ENCODE assay signal across 8 cellular contexts in genomic region chr11:83192846-83193245, GRCh38. TPM values are rescaled to one million over a fixed set of nuclear protein-coding genes. Genes with fewer than 3 reads are reported as not detected.
DNase-seq lines count a peak whose midpoint lies in the region; ATAC-seq, FAIRE-seq and TF ChIP-seq lines count a peak whose summit lies in the region.

No MANE protein-coding gene starts in this region.

- peak overlapping the region; percentile 95 for H3K27ac ChIP-seq in astrocyte (ENCODE audit: low read depth, low read length)
- peak overlapping the region; percentile 83 to 97 for H3K27ac ChIP-seq in liver (ENCODE audit: low read depth in 1 of 2, low read length in 2 of 2)
- H3K27ac ChIP-seq in thymus (ENCODE audit: low read depth): peak overlapping the region; percentile 57

- H3K79me2 ChIP-seq in astrocyte (ENCODE audit: insufficient read depth, low read length): peaks cover 41% of the 10 kb centered on the region

- H3K36me3 Mint-ChIP-seq in activated CD4-positive, alpha-beta T cell treated with anti-CD3 and anti-CD28 coated beads, Interleukin-2, amount 10 ng/mL, durations not matched to agents 24 days and 14 days (ENCODE audit: low read depth): peaks cover 36% of the 10 kb centered on the region
- H3K36me3 Mint-ChIP-seq in astrocyte (ENCODE audit: low read depth, unreplicated experiment): peaks cover 1% of the 10 kb centered on the region

- intact Hi-C loops in activated CD4-positive, alpha-beta T cell treated with anti-CD3 and anti-CD28 coated beads, Interleukin-2, amount 10 ng/mL, durations not matched to agents 24 days and 14 days (cut with micrococcal nuclease): loop anchor here (1.0 to 5.0 kb wide), 6 partner anchors 14 to 292 kb away; partner anchors contain the start of genes CCDC90B, DDIAS and RAB30

- H2AFZ ChIP-seq in astrocyte (ENCODE audit: low read depth, low read length): peak overlapping the region; percentile 97

- H3K36me3 ChIP-seq in astrocyte (ENCODE audit: insufficient read depth, low read length) (peaks cover 18% of the 10 kb centered on the region), liver (ENCODE audit: control insufficient read depth in 4 of 4, insufficient read depth in 3 of 4, low read depth in 1 of 4, low read length in 3 of 4) (peaks cover 3 to 18% (median 6%) of the 10 kb centered on the region in 4 donors), thymus (ENCODE audit: control insufficient read depth, insufficient read depth) (no peaks in the 10 kb centered on the region)

- peak overlapping the region; percentile 90 for H3K27ac Mint-ChIP-seq in activated CD4-positive, alpha-beta T cell treated with anti-CD3 and anti-CD28 coated beads, Interleukin-2, amount 10 ng/mL, durations not matched to agents 24 days and 14 days
- H3K27ac Mint-ChIP-seq in astrocyte (ENCODE audit: unreplicated experiment): peak overlapping the region; percentile 95

- H3K4me1 Mint-ChIP-seq in activated CD4-positive, alpha-beta T cell treated with anti-CD3 and anti-CD28 coated beads, Interleukin-2, amount 10 ng/mL, durations not matched to agents 24 days and 14 days: peaks cover 33% of the 10 kb centered on the region
- peaks cover 22% of the 10 kb centered on the region for H3K4me1 Mint-ChIP-seq in astrocyte (ENCODE audit: low read depth, unreplicated experiment)

- DNase-seq in activated CD4-positive, alpha-beta T cell treated with anti-CD3 and anti-CD28 coated beads, Interleukin-2, amount 10 ng/mL, durations not matched to agents 24 days and 14 days: no peak
- DNase-seq in activated CD4-positive, alpha-beta T cell treated with anti-CD3 and anti-CD28 coated beads for 1 hour: no peak
- DNase-seq in astrocyte (ENCODE audit: low read depth) (no peak), GM10266 (ENCODE audit: extremely low spot score) (no peak)

- peak overlapping the region; percentile 96 for H3K4me2 ChIP-seq in astrocyte (ENCODE audit: low read length)

- H3K9me3 ChIP-seq in astrocyte (ENCODE audit: insufficient read depth, low read depth, low read length) (no peaks in the 10 kb centered on the region), liver (ENCODE audit: control insufficient read depth in 4 of 4, low read length in 3 of 4) (no peaks in the 10 kb centered on the region), thymus (ENCODE audit: control insufficient read depth) (no peaks in the 10 kb centered on the region)

- H3K4me1 ChIP-seq in astrocyte (ENCODE audit: insufficient read depth, low read length): peaks cover 15% of the 10 kb centered on the region
- peaks cover 6 to 24% (median 15%) of the 10 kb centered on the region in 4 donors for H3K4me1 ChIP-seq in liver (ENCODE audit: control insufficient read depth in 4 of 4, insufficient read depth in 4 of 4, low read length in 3 of 4)
- H3K4me1 ChIP-seq in thymus (ENCODE audit: control insufficient read depth, insufficient read depth, low read length): peaks cover 11% of the 10 kb centered on the region

- H3K9ac ChIP-seq in astrocyte (ENCODE audit: low read length) (peak overlapping the region; percentile 97), liver (ENCODE audit: low read depth in 1 of 2, low read length in 2 of 2) (peak overlapping the region; percentile 89 to 99)

- WGBS in liver: 9% methylated on average over 6 of the region's 6 CpGs
- WGBS in thymus: 25% methylated on average over 6 of the region's 6 CpGs

- H3K27me3 ChIP-seq in astrocyte (ENCODE audit: insufficient read depth, low read length) (no peaks in the 10 kb centered on the region), liver (ENCODE audit: control insufficient read depth in 4 of 4, insufficient read depth in 4 of 4, low read length in 3 of 4) (no peaks in the 10 kb centered on the region), thymus (ENCODE audit: control insufficient read depth, insufficient read depth) (no peaks in the 10 kb centered on the region)

- H3K4me3 ChIP-seq in astrocyte (ENCODE audit: insufficient read depth, low read depth, low read length): peak overlapping the region; percentile 99
- peak overlapping the region; percentile 66 to 96 (median 81) for H3K4me3 ChIP-seq in liver (ENCODE audit: low read depth in 1 of 3, low read length in 3 of 3)
- peak overlapping the region; percentile 66 for H3K4me3 ChIP-seq in thymus (ENCODE audit: low read length)

- H4K20me1 ChIP-seq in astrocyte (ENCODE audit: insufficient read depth, low read length): peaks cover 3% of the 10 kb centered on the region

- no peak for FAIRE-seq in astrocyte (lab: Jason Lieb, UNC)

- H3K9me3 Mint-ChIP-seq in activated CD4-positive, alpha-beta T cell treated with anti-CD3 and anti-CD28 coated beads, Interleukin-2, amount 10 ng/mL, durations not matched to agents 24 days and 14 days: no peaks in the 10 kb centered on the region
- H3K9me3 Mint-ChIP-seq in astrocyte (ENCODE audit: unreplicated experiment): no peaks in the 10 kb centered on the region

- TF ChIP-seq RAD21 in liver (IDR thresholded peaks at IDR 0.05): no peak

- ATAC-seq in HG03135 (IDR thresholded peaks at IDR 0.05; ENCODE audit: unreplicated experiment) (no peak), GM19397 (IDR thresholded peaks at IDR 0.05; ENCODE audit: unreplicated experiment) (no peak)

- TF ChIP-seq CTCF in astrocyte (IDR thresholded peaks at IDR 0.05; ENCODE audit: insufficient read depth, low read depth, low read length) (no peak), liver (IDR thresholded peaks at IDR 0.05; ENCODE audit: low read depth, low read length, missing input control) (no peak), GM10266 (IDR thresholded peaks at IDR 0.05; ENCODE audit: control insufficient read depth, insufficient read depth, low read depth, missing control alignments) (no peak)

- no peaks in the 10 kb centered on the region for H3K27me3 Mint-ChIP-seq in activated CD4-positive, alpha-beta T cell treated with anti-CD3 and anti-CD28 coated beads, Interleukin-2, amount 10 ng/mL, durations not matched to agents 24 days and 14 days
- no peaks in the 10 kb centered on the region for H3K27me3 Mint-ChIP-seq in astrocyte (ENCODE audit: low read depth, unreplicated experiment)

- H3K4me3 Mint-ChIP-seq in activated CD4-positive, alpha-beta T cell treated with anti-CD3 and anti-CD28 coated beads, Interleukin-2, amount 10 ng/mL, durations not matched to agents 24 days and 14 days: peak overlapping the region; percentile 95
- H3K4me3 Mint-ChIP-seq in astrocyte (ENCODE audit: unreplicated experiment): peak overlapping the region; percentile 99

TF ChIP-seq in liver, 16 proteins besides CTCF, POLR2A, EP300 and RAD21:
- TF ChIP-seq RXRA (IDR thresholded peaks at IDR 0.05) (peak in 1 of 2 donors; percentile 1), FOXA2 (IDR thresholded peaks at IDR 0.05) (no peak)

RNA-seq across cellular contexts. Expression of gene ANKRD42, which starts 0.7 kb away (rescaled TPM):
- 4.0 and 4.1 TPM in 2 replicates for total RNA-seq in activated CD4-positive, alpha-beta T cell treated with anti-CD3 and anti-CD28 coated beads, Interleukin-2, amount 10 ng/mL, durations not matched to agents 24 days and 14 days
- total RNA-seq in astrocyte (15.0 and 16.4 TPM in 2 replicates), liver (1 to 10 TPM; 2.0 to 4.9 TPM)
- polyA plus RNA-seq in liver (1 to 10 TPM; 2.3 to 2.4 TPM), thymus (5.7 TPM)

RNA-seq across cellular contexts. Expression of gene PCF11, which starts 35.9 kb away (rescaled TPM):
- 61.0 and 65.1 TPM in 2 replicates for total RNA-seq in activated CD4-positive, alpha-beta T cell treated with anti-CD3 and anti-CD28 coated beads, Interleukin-2, amount 10 ng/mL, durations not matched to agents 24 days and 14 days
- total RNA-seq in astrocyte: 35.9 and 40.7 TPM in 2 replicates
- total RNA-seq in liver: 10 to 100 TPM; 30.3 to 39.7 TPM
- 1 to 10 TPM; 5.9 to 7.8 TPM for polyA plus RNA-seq in liver
- 62.8 TPM for polyA plus RNA-seq in thymus
